17 cellular contexts compared by ENCODE assay signal in genomic region chr20:64040231-64041039, GRCh38. TPM values are rescaled to one million over a fixed set of nuclear protein-coding genes. Genes with fewer than 3 reads are reported as not detected.
DNase-seq lines count a peak whose midpoint lies in the region; ATAC-seq and TF ChIP-seq lines count a peak whose summit lies in the region.
"Had no signal": no experiment of that assay in that cellular context is flagged by ENCODE, and none has a peak within 500 bp of the region (broad histone marks: within the 10 kb centered on the region; RNA-seq: fewer than 3 reads in every experiment).

No MANE protein-coding gene starts in this region.

- no peak overlapping the region for H3K4me3 ChIP-seq in CD4-positive, CD25-positive, alpha-beta regulatory T cell (ENCODE audit: low read depth, low read length)
- no peak overlapping the region for H3K4me3 ChIP-seq in vagina
- H3K4me3 ChIP-seq: hepatocyte, SJSA1, testis had no signal

- TF ChIP-seq POLR2A in vagina (IDR thresholded peaks at IDR 0.05) = no peak

- H3K27me3 Mint-ChIP-seq in activated CD4-positive, alpha-beta T cell treated with anti-CD3 and anti-CD28 coated beads, Interleukin-2, amount 10 ng/mL, durations not matched to agents 7 days and 5 days = no peaks in the 10 kb centered on the region
- peaks cover 18% of the 10 kb centered on the region for H3K27me3 Mint-ChIP-seq in CD4-positive, CD25-positive, alpha-beta regulatory T cell
- H3K27me3 Mint-ChIP-seq in WTC11 (ENCODE audit: low read depth) = peaks cover 59% of the 10 kb centered on the region
- H3K27me3 Mint-ChIP-seq in naive B cell = peaks cover 11 to 30% (median 21%) of the 10 kb centered on the region in 3 donors

- peaks cover 66% of the 10 kb centered on the region for H3K4me1 ChIP-seq in CD4-positive, CD25-positive, alpha-beta regulatory T cell (ENCODE audit: control insufficient read depth, insufficient read depth, low read length, poor library complexity, severe bottlenecking)
- peaks cover 46% of the 10 kb centered on the region for H3K4me1 ChIP-seq in vagina

- H3K9me3 Mint-ChIP-seq in activated CD4-positive, alpha-beta T cell treated with anti-CD3 and anti-CD28 coated beads, Interleukin-2, amount 10 ng/mL, durations not matched to agents 7 days and 5 days = no peaks in the 10 kb centered on the region
- no peaks in the 10 kb centered on the region for H3K9me3 Mint-ChIP-seq in CD4-positive, CD25-positive, alpha-beta regulatory T cell
- H3K9me3 Mint-ChIP-seq in WTC11 = no peaks in the 10 kb centered on the region
- no peaks in the 10 kb centered on the region for H3K9me3 Mint-ChIP-seq in naive B cell

- no peaks in the 10 kb centered on the region for H3K36me3 ChIP-seq in CD4-positive, CD25-positive, alpha-beta regulatory T cell (ENCODE audit: control insufficient read depth, insufficient read depth, low read length)
- no peaks in the 10 kb centered on the region for H3K36me3 ChIP-seq in vagina

- no peak overlapping the region for H3K27ac ChIP-seq in CD4-positive, CD25-positive, alpha-beta regulatory T cell (ENCODE audit: insufficient read depth, low read length, poor library complexity, severe bottlenecking)
- no peak overlapping the region for H3K27ac ChIP-seq in caudate nucleus (ENCODE audit: low read depth, low read length)
- no peak overlapping the region for H3K27ac ChIP-seq in vagina
- H3K27ac ChIP-seq: hepatocyte, SJSA1, testis had no signal

- H3K4me1 Mint-ChIP-seq in activated CD4-positive, alpha-beta T cell treated with anti-CD3 and anti-CD28 coated beads, Interleukin-2, amount 10 ng/mL, durations not matched to agents 7 days and 5 days = peaks cover 69% of the 10 kb centered on the region
- peaks cover 0 to 48% (median 23%) of the 10 kb centered on the region in 4 donors for H3K4me1 Mint-ChIP-seq in CD4-positive, CD25-positive, alpha-beta regulatory T cell
- peaks cover 34% of the 10 kb centered on the region for H3K4me1 Mint-ChIP-seq in WTC11
- peaks cover 8 to 44% (median 21%) of the 10 kb centered on the region in 3 donors for H3K4me1 Mint-ChIP-seq in naive B cell

- intact Hi-C loops in vagina (cut with DNase I) = no loop called here

- H3K27ac Mint-ChIP-seq in activated CD4-positive, alpha-beta T cell treated with anti-CD3 and anti-CD28 coated beads, Interleukin-2, amount 10 ng/mL, durations not matched to agents 7 days and 5 days = peak overlapping the region; percentile 69
- H3K27ac Mint-ChIP-seq in CD4-positive, CD25-positive, alpha-beta regulatory T cell = peak overlapping the region in 2 of 3 donors; percentile 71 to 88
- no peak overlapping the region for H3K27ac Mint-ChIP-seq in WTC11
- no peak overlapping the region for H3K27ac Mint-ChIP-seq in naive B cell

- H3K36me3 Mint-ChIP-seq in activated CD4-positive, alpha-beta T cell treated with anti-CD3 and anti-CD28 coated beads, Interleukin-2, amount 10 ng/mL, durations not matched to agents 7 days and 5 days (ENCODE audit: low read depth) = no peaks in the 10 kb centered on the region
- H3K36me3 Mint-ChIP-seq in CD4-positive, CD25-positive, alpha-beta regulatory T cell = no peaks in the 10 kb centered on the region
- H3K36me3 Mint-ChIP-seq in WTC11 (no peaks in the 10 kb centered on the region), naive B cell (no peaks in the 10 kb centered on the region)

- no peak for DNase-seq in activated CD4-positive, alpha-beta T cell treated with anti-CD3 and anti-CD28 coated beads, Interleukin-2, amount 10 ng/mL, durations not matched to agents 7 days and 5 days
- DNase-seq in activated CD4-positive, alpha-beta T cell treated with anti-CD3 and anti-CD28 coated beads for 4 hours = no peak
- DNase-seq in CD4-positive, CD25-positive, alpha-beta regulatory T cell = no peak
- DNase-seq in WTC11 (ENCODE audit: low spot score) (no peak), naive B cell (no peak), HPDE6-E6E7 (ENCODE audit: extremely low spot score) (no peak), caudate nucleus (lab: John Stamatoyannopoulos, UW) (no peak), vagina (ENCODE audit: extremely low spot score in 2 of 2) (no peak)
- DNase-seq: ACHN, Calu3, cortex of kidney, NCI-H146, psoas muscle, testis had no signal

- no peaks in the 10 kb centered on the region for H3K9me3 ChIP-seq in CD4-positive, CD25-positive, alpha-beta regulatory T cell (ENCODE audit: control insufficient read depth in 2 of 2, low read length in 2 of 2)
- no peaks in the 10 kb centered on the region for H3K9me3 ChIP-seq in vagina
- H3K9me3 ChIP-seq: psoas muscle, SJSA1, testis had no signal

- H3K27me3 ChIP-seq in CD4-positive, CD25-positive, alpha-beta regulatory T cell (ENCODE audit: control insufficient read depth, insufficient read depth, low read length) = no peaks in the 10 kb centered on the region
- peaks cover 7% of the 10 kb centered on the region for H3K27me3 ChIP-seq in vagina
- H3K27me3 ChIP-seq: testis had no signal

- POLR2A ChIA-PET in activated CD4-positive, alpha-beta T cell treated with anti-CD3 and anti-CD28 coated beads, Interleukin-2, amount 10 ng/mL, durations not matched to agents 7 days and 5 days (lab: Charles Lee) = no interaction called here
- POLR2A ChIA-PET in WTC11 (lab: Charles Lee) = no interaction called here

- H3K4me3 Mint-ChIP-seq in activated CD4-positive, alpha-beta T cell treated with anti-CD3 and anti-CD28 coated beads, Interleukin-2, amount 10 ng/mL, durations not matched to agents 7 days and 5 days = peak overlapping the region; percentile 63
- H3K4me3 Mint-ChIP-seq in CD4-positive, CD25-positive, alpha-beta regulatory T cell = peak overlapping the region; percentile 73 to 95 (median 83)
- H3K4me3 Mint-ChIP-seq in WTC11 (no peak overlapping the region; the same call in 1 of the 2 replicates), naive B cell (peak overlapping the region in 6 of 8 donors; percentile 50 to 89 (median 73))

- CTCF ChIA-PET in activated CD4-positive, alpha-beta T cell treated with anti-CD3 and anti-CD28 coated beads, Interleukin-2, amount 10 ng/mL, durations not matched to agents 7 days and 5 days (lab: Charles Lee) = interaction anchor here (0.6 to 4.7 kb wide), 13 partner anchors 13 to 503 kb away, joined by 3 to 79 read pairs (median 6); partner anchors contain the start of genes LKAAEAR1, OPRL1, PRPF6 and RGS19
- CTCF ChIA-PET in WTC11 (lab: Charles Lee) = interaction anchor here (1.0 to 6.1 kb wide), 17 partner anchors 10 to 91 kb away, joined by 3 to 53 read pairs (median 8); partner anchors contain the start of genes LKAAEAR1, OPRL1, PRPF6 and RGS19

- ATAC-seq in CD4-positive, CD25-positive, alpha-beta regulatory T cell (ENCODE audit: low read depth in 2 of 2) = no peak
- ATAC-seq in WTC11 (no peak), naive B cell (ENCODE audit: low read depth in 2 of 2) (no peak)
- ATAC-seq: psoas muscle had no signal

- no peak for TF ChIP-seq CTCF in WTC11 (IDR thresholded peaks at IDR 0.05)
- no peak for TF ChIP-seq CTCF in vagina (IDR thresholded peaks at IDR 0.05)

TF ChIP-seq in WTC11, 78 proteins besides CTCF, POLR2A, EP300 and RAD21:
- no peak for TF ChIP-seq E2F1 (CRISPR knock-in tag; IDR thresholded peaks at IDR 0.05)
- TF ChIP-seq GABPB1 (CRISPR knock-in tag; IDR thresholded peaks at IDR 0.05) = peak; percentile 5; the same call in 1 of the 2 replicates

RNA-seq across cellular contexts. Expression of gene C20orf204, which starts 4.5 kb away (rescaled TPM):
- total RNA-seq in activated CD4-positive, alpha-beta T cell treated with anti-CD3 and anti-CD28 coated beads, Interleukin-2, amount 10 ng/mL, durations not matched to agents 7 days and 5 days = 1 to 10 TPM; 3.5 to 4.8 TPM
- 6.0 TPM for total RNA-seq in CD4-positive, CD25-positive, alpha-beta regulatory T cell
- 1 to 10 TPM in 1 of 4 donors, under 1 TPM in 2, not detected in 1; 0.89 to 1.4 (median 0.91) TPM for polyA plus RNA-seq in CD4-positive, CD25-positive, alpha-beta regulatory T cell
- total RNA-seq in WTC11 (2021) (1.6 to 2.4 TPM (median 2.1 TPM) in 3 replicates), vagina (0.98 TPM)
- polyA plus RNA-seq in naive B cell (ENCODE audit: low read depth in 6 of 6) = under 1 TPM in 1 of 6 donors, not detected in 5; 0.05 TPM

RNA-seq across cellular contexts. Expression of gene SOX18, which starts 9.0 kb away (rescaled TPM):
- under 1 TPM; 0.10 to 0.15 TPM for total RNA-seq in activated CD4-positive, alpha-beta T cell treated with anti-CD3 and anti-CD28 coated beads, Interleukin-2, amount 10 ng/mL, durations not matched to agents 7 days and 5 days
- total RNA-seq in CD4-positive, CD25-positive, alpha-beta regulatory T cell = not detected
- polyA plus RNA-seq in CD4-positive, CD25-positive, alpha-beta regulatory T cell = not detected
- total RNA-seq in WTC11 (2021) (0.73 to 0.81 TPM (median 0.80 TPM) in 3 replicates), vagina (57.2 TPM)
- not detected for polyA plus RNA-seq in naive B cell (ENCODE audit: low read depth in 6 of 6)
- total RNA-seq: Calu3, hepatocyte, LHCN-M2 had no signal

RNA-seq across cellular contexts. Expression of gene TCEA2, which starts 22.6 kb away (rescaled TPM):
- 10 to 100 TPM; 47.6 to 57.9 TPM for total RNA-seq in activated CD4-positive, alpha-beta T cell treated with anti-CD3 and anti-CD28 coated beads, Interleukin-2, amount 10 ng/mL, durations not matched to agents 7 days and 5 days
- total RNA-seq in CD4-positive, CD25-positive, alpha-beta regulatory T cell = 24.8 TPM
- 10 to 100 TPM; 17.7 to 27.1 (median 20.9) TPM for polyA plus RNA-seq in CD4-positive, CD25-positive, alpha-beta regulatory T cell
- 55.8 to 63.6 TPM (median 63.5 TPM) in 3 replicates for total RNA-seq in WTC11 (2021)
- polyA plus RNA-seq in naive B cell (ENCODE audit: low read depth in 6 of 6) = 10 to 100 TPM; 30.2 to 51.5 (median 41.4) TPM
- total RNA-seq in vagina = 33.1 TPM

RNA-seq across cellular contexts. Expression of gene RGS19, which starts 38.9 kb away (rescaled TPM):
- total RNA-seq in activated CD4-positive, alpha-beta T cell treated with anti-CD3 and anti-CD28 coated beads, Interleukin-2, amount 10 ng/mL, durations not matched to agents 7 days and 5 days = 100 to 1,000 TPM; 105 to 107 TPM
- 50.7 TPM for total RNA-seq in CD4-positive, CD25-positive, alpha-beta regulatory T cell
- 100 to 1,000 TPM in 2 of 4 donors, 10 to 100 TPM in 2; 79.4 to 105 (median 95.0) TPM for polyA plus RNA-seq in CD4-positive, CD25-positive, alpha-beta regulatory T cell
- total RNA-seq in WTC11 (2021) (13.8 to 15.9 TPM (median 15.1 TPM) in 3 replicates), vagina (20.6 TPM)
- 100 to 1,000 TPM; 112 to 170 (median 132) TPM for polyA plus RNA-seq in naive B cell (ENCODE audit: low read depth in 6 of 6)

RNA-seq across cellular contexts. Expression of gene OPRL1, which starts 39.4 kb away (rescaled TPM):
- total RNA-seq in activated CD4-positive, alpha-beta T cell treated with anti-CD3 and anti-CD28 coated beads, Interleukin-2, amount 10 ng/mL, durations not matched to agents 7 days and 5 days = 1 to 10 TPM; 1.6 TPM
- total RNA-seq in CD4-positive, CD25-positive, alpha-beta regulatory T cell = 1.3 TPM
- 1 to 10 TPM in 1 of 4 donors, under 1 TPM in 3; 0.58 to 1.1 (median 0.59) TPM for polyA plus RNA-seq in CD4-positive, CD25-positive, alpha-beta regulatory T cell
- total RNA-seq in WTC11 (2021) = 1.7 to 2.2 TPM (median 2.0 TPM) in 3 replicates
- 1 to 10 TPM in 5 of 6 donors, under 1 TPM in 1; 0.91 to 3.4 (median 2.3) TPM for polyA plus RNA-seq in naive B cell (ENCODE audit: low read depth in 6 of 6)
- 1.5 TPM for total RNA-seq in vagina

Comparison
In these comparisons a context has a peak if more than half of its experiments do, and no peak if none do; other contexts are left out.
1. H3K27ac Mint-ChIP-seq: peak in activated CD4-positive, alpha-beta T cell treated with anti-CD3 and anti-CD28 coated beads, Interleukin-2, amount 10 ng/mL, durations not matched to agents 7 days and 5 days (single experiment) and CD4-positive, CD25-positive, alpha-beta regulatory T cell (2 of 3); none in WTC11 (single experiment) and naive B cell (0 of 6).
2. RNA of gene SOX18, which starts 9.0 kb away (total RNA-seq): 57.2 TPM in vagina (single experiment); 0.73 to 0.81 TPM in WTC11, 0.10 to 0.15 TPM in activated CD4-positive, alpha-beta T cell treated with anti-CD3 and anti-CD28 coated beads, Interleukin-2, amount 10 ng/mL, durations not matched to agents 7 days and 5 days and not detected in CD4-positive, CD25-positive, alpha-beta regulatory T cell (single experiment); every median in the first group is over 10 times any median in the second.